In the genomic region with DNA sequence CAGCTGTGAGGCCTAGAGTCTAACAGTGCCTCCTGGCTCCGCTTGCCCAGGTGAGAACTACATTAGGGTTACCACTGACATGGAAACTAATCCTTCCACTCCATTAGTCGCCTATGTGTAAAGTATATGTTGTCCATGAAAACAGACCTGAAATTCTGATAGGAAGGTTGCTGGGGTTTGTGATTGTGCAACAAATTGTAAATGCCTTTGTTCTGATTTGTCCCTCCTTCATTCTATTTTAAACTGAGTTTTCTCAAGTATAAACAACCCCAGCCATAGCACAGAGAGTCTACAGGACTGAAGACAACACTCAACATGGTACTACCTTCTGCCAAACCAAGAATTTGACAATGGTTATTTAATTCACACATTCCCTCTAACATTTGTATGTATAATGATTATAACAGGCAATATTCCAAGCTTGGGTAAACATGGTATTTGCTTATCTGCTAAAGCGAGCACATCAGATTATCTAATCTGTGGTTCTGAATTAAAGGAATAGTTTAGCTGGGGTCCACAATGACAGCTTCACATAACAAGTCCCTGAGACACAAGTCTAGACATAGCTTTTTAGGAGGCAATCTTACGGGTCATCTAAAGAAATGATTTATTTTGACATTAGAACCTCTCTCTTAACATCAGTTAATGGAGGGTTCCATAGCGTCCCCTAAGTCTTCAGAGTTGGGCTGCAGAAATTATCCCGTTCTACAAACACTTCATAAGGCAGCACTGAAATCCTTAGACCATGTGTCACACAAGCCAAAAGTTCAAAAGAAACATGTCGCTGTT, we compare ENCODE assay signal across 17 cellular contexts.
DNase-seq lines count a peak whose midpoint lies in the region; ATAC-seq and TF ChIP-seq lines count a peak whose summit lies in the region.
"Had no signal": no experiment of that assay in that cellular context is flagged by ENCODE, and none has a peak within 500 bp of the region (broad histone marks: within the 10 kb centered on the region; RNA-seq: fewer than 3 reads in every experiment).

No MANE protein-coding gene starts in this region.

- in situ Hi-C loops in GM23248 (cut with MboI) = no loop called here

- peaks cover 49% of the 10 kb centered on the region for H3F3A ChIP-seq in GM23248 (ENCODE audit: insufficient read depth)

- H3K4me1 ChIP-seq in GM23248 (ENCODE audit: insufficient read depth) = peaks cover 52% of the 10 kb centered on the region
- peaks cover 31% of the 10 kb centered on the region for H3K4me1 ChIP-seq in adipocyte (ENCODE audit: control insufficient read depth, insufficient read depth, low read length)

- H3K27me3 ChIP-seq in GM23248 (replicated peaks; ENCODE audit: insufficient read depth) (no peaks in the 10 kb centered on the region), adipocyte (replicated peaks; ENCODE audit: control insufficient read depth, insufficient read depth, low read length) (no peaks in the 10 kb centered on the region)

- H3K4me3 ChIP-seq in GM23248 = no peak overlapping the region
- peak overlapping the region; percentile 54 for H3K4me3 ChIP-seq in adipocyte (ENCODE audit: low read length)
- H3K4me3 ChIP-seq in fibroblast of mammary gland (ENCODE audit: control insufficient read depth, low read depth, low read length) = no peak overlapping the region

- H2AFZ ChIP-seq in GM23248 = no peak overlapping the region

- no peaks in the 10 kb centered on the region for H3K9me3 ChIP-seq in GM23248 (ENCODE audit: low read depth)
- H3K9me3 ChIP-seq in adipocyte (ENCODE audit: control insufficient read depth, low read length) = no peaks in the 10 kb centered on the region

- H3K27ac ChIP-seq in GM23248 = peak overlapping the region; percentile 88

- no peak for ATAC-seq in GM18519 (IDR thresholded peaks at IDR 0.05; ENCODE audit: low FRiP score, unreplicated experiment)
- no peak for ATAC-seq in stimulated activated memory B cell treated with anti-CD40 and anti-IgM and Interleukin-4, amounts not matched to agents 10 μg/mL and 1 μg/mL and 100 μg/mL, for 72 hours

- peak; percentile 29 for DNase-seq in GM23248
- DNase-seq in adipocyte (ENCODE audit: low read depth) = peak; percentile 32
- DNase-seq in fibroblast of mammary gland (ENCODE audit: low read depth) = peak; percentile 32
- DNase-seq in DMS153 (lab: John Stamatoyannopoulos, UW) = no peak
- DNase-seq in NCI-H2227 treated with DMSO at 0.1 percent for 48 hours (lab: John Stamatoyannopoulos, UW) = no peak
- DNase-seq: activated CD4-positive, alpha-beta T cell treated with anti-CD3 and anti-CD28 coated beads, Interleukin-2, amount 50 U/mL, for 4 hours; activated gamma-delta T cell; CD8-positive, alpha-beta memory T cell; cerebellar nuclear complex; endodermal cell; KG1; NCI-H1048; NK-92 treated with Interleukin-12 subunit alpha and Interleukin-12 subunit beta, amount 100 ng/mL, for 24 hours; RPMI8226 had no signal

- H3K9ac ChIP-seq in GM23248 = peak overlapping the region; percentile 35; the same call in 1 of the 2 replicates
- H3K9ac ChIP-seq in adipocyte (ENCODE audit: low read length) = peak overlapping the region; percentile 52

- H3K79me2 ChIP-seq in GM23248 (ENCODE audit: insufficient read depth) = no peaks in the 10 kb centered on the region

- no peaks in the 10 kb centered on the region for H3K9me3 Mint-ChIP-seq in nephron
- no peaks in the 10 kb centered on the region for H3K9me3 Mint-ChIP-seq in stimulated activated memory B cell treated with anti-CD40 and anti-IgM and Interleukin-4, amounts not matched to agents 10 μg/mL and 1 μg/mL and 100 μg/mL, for 72 hours
- H3K9me3 Mint-ChIP-seq: CD8-positive, alpha-beta memory T cell had no signal

- no peak overlapping the region for H3K4me3 Mint-ChIP-seq in nephron
- H3K4me3 Mint-ChIP-seq in stimulated activated memory B cell treated with anti-CD40 and anti-IgM and Interleukin-4, amounts not matched to agents 10 μg/mL and 1 μg/mL and 100 μg/mL, for 72 hours = no peak overlapping the region
- H3K4me3 Mint-ChIP-seq: CD8-positive, alpha-beta memory T cell; endodermal cell had no signal

- 90 to 91% methylated on average over 7 of the region's 7 CpGs for WGBS in GM23248 (ENCODE audit: low coverage in 1 of 2, low lambda C conversion rate in 2 of 2, missing lambda C conversion rate in 2 of 2), 2 experiments

- H3K4me1 Mint-ChIP-seq in nephron = peaks cover 54% of the 10 kb centered on the region
- H3K4me1 Mint-ChIP-seq in stimulated activated memory B cell treated with anti-CD40 and anti-IgM and Interleukin-4, amounts not matched to agents 10 μg/mL and 1 μg/mL and 100 μg/mL, for 72 hours = peaks cover 4% of the 10 kb centered on the region
- H3K4me1 Mint-ChIP-seq: CD8-positive, alpha-beta memory T cell had no signal

- TF ChIP-seq CTCF in fibroblast of mammary gland (conservative IDR thresholded peaks at IDR 0.05; ENCODE audit: control insufficient read depth, insufficient read depth, low read depth, low read length) = no peak
- no peak for TF ChIP-seq CTCF in nephron (IDR thresholded peaks at IDR 0.05; ENCODE audit: unreplicated experiment in 3 of 3)

- H3K9me2 ChIP-seq in GM23248 (ENCODE audit: insufficient read depth) = no peaks in the 10 kb centered on the region

- H3K27ac Mint-ChIP-seq in nephron = peak overlapping the region; percentile 94 to 98 (median 97)
- no peak overlapping the region for H3K27ac Mint-ChIP-seq in stimulated activated memory B cell treated with anti-CD40 and anti-IgM and Interleukin-4, amounts not matched to agents 10 μg/mL and 1 μg/mL and 100 μg/mL, for 72 hours
- H3K27ac Mint-ChIP-seq: CD8-positive, alpha-beta memory T cell; endodermal cell had no signal

- H3K27me3 Mint-ChIP-seq in nephron (ENCODE audit: low read depth) = peaks cover 9% of the 10 kb centered on the region
- no peaks in the 10 kb centered on the region for H3K27me3 Mint-ChIP-seq in stimulated activated memory B cell treated with anti-CD40 and anti-IgM and Interleukin-4, amounts not matched to agents 10 μg/mL and 1 μg/mL and 100 μg/mL, for 72 hours

- H3K36me3 Mint-ChIP-seq in nephron (ENCODE audit: low read depth) = no peaks in the 10 kb centered on the region
- H3K36me3 Mint-ChIP-seq in stimulated activated memory B cell treated with anti-CD40 and anti-IgM and Interleukin-4, amounts not matched to agents 10 μg/mL and 1 μg/mL and 100 μg/mL, for 72 hours = peaks cover 38% of the 10 kb centered on the region

- H3K4me2 ChIP-seq in GM23248 (ENCODE audit: unreplicated experiment) = peak overlapping the region; percentile 26

- no peaks in the 10 kb centered on the region for H4K20me1 ChIP-seq in GM23248 (ENCODE audit: insufficient read depth)

- H3K36me3 ChIP-seq in GM23248 (ENCODE audit: low read depth) (no peaks in the 10 kb centered on the region), adipocyte (ENCODE audit: control insufficient read depth, insufficient read depth, low read length, severe bottlenecking) (no peaks in the 10 kb centered on the region)

Comparison
In these comparisons a context has a peak if more than half of its experiments do, and no peak if none do; other contexts are left out.
1. DNase-seq: peak in GM23248 (single experiment), adipocyte (single experiment) and fibroblast of mammary gland (single experiment); none in DMS153 (single experiment) and NCI-H2227 treated with DMSO at 0.1 percent for 48 hours (single experiment).